In the genomic region with DNA sequence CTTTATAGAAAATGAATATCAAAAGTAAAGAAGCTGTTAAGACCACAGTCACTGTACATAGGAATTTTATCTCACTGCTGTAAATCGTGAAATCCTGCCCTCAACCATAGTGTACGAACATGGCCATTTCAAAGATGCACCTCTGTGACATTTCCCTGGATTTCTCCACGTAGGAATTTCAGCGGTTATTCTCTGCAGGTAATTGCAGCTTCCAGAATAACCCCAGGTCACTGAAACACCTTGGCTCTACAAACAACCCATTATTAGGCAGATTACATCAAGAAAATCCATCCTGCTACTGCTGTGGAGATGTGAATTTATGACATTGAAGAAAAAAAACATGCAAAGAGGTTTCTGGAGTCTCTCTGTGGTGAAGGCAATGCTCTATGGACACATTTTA, we compare ENCODE assay signal across 1 cellular context.
TF ChIP-seq lines count a peak whose summit lies in the region.

No MANE protein-coding gene starts in this region.

TF ChIP-seq in neural cell, 6 proteins besides CTCF, POLR2A, EP300 and RAD21 (continued from another document):
- peak; percentile 94 for TF ChIP-seq REST (IDR thresholded peaks at IDR 0.05; ENCODE audit: borderline replicate concordance)
- TF ChIP-seq EZH2 (IDR thresholded peaks at IDR 0.05; ENCODE audit: borderline replicate concordance, insufficient read depth, low read length, poor library complexity, severe bottlenecking), result no peak
